In genomic region chr20:1313236-1313964, GRCh38 we compare ENCODE assay signal across 1 cellular context.
TF ChIP-seq lines count a peak whose summit lies in the region.

No MANE protein-coding gene starts in this region.

TF ChIP-seq in HepG2, 621 proteins besides CTCF, POLR2A, EP300 and RAD21 (continued from another document and continues in another):
- TF ChIP-seq SALL1 (CRISPR knock-in tag; IDR thresholded peaks at IDR 0.05) (peak; percentile 60; the same call in 1 of the 2 replicates), KLF11 (CRISPR knock-in tag; IDR thresholded peaks at IDR 0.05) (0 out of 2 replicates have a peak, but pooled peaks have one; percentile 74), FOXO1 (CRISPR knock-in tag; IDR thresholded peaks at IDR 0.05) (peak; percentile 55), MYC (CRISPR knock-in tag; IDR thresholded peaks at IDR 0.05; ENCODE audit: borderline replicate concordance) (0 out of 2 replicates have a peak, but pooled peaks have one; percentile 24), GABPB1 (CRISPR knock-in tag; IDR thresholded peaks at IDR 0.05) (peak; percentile 51; the same call in 1 of the 2 replicates), GZF1 (CRISPR knock-in tag; IDR thresholded peaks at IDR 0.05) (0 out of 2 replicates have a peak, but pooled peaks have one; percentile 21), ZNF644 (CRISPR knock-in tag; IDR thresholded peaks at IDR 0.05; ENCODE audit: low read depth) (0 out of 2 replicates have a peak, but pooled peaks have one; percentile 29), IRF2 (CRISPR knock-in tag; IDR thresholded peaks at IDR 0.05) (0 out of 2 replicates have a peak, but pooled peaks have one; percentile 25), NR2F6 (IDR thresholded peaks at IDR 0.05) (no peak), NR2F6 (CRISPR knock-in tag; IDR thresholded peaks at IDR 0.05) (peak; percentile 31; the same call in 1 of the 2 replicates), KDM2A (CRISPR knock-in tag; IDR thresholded peaks at IDR 0.05; ENCODE audit: borderline replicate concordance, low read depth) (peak; percentile 71; the same call in 1 of the 2 replicates), MIXL1 (CRISPR knock-in tag; IDR thresholded peaks at IDR 0.05) (peak; percentile 51; the same call in 1 of the 2 replicates), ZNF121 (CRISPR knock-in tag; IDR thresholded peaks at IDR 0.05) (no peak), ZSCAN25 (CRISPR knock-in tag; IDR thresholded peaks at IDR 0.05) (peak; percentile 88), ZBTB49 (CRISPR knock-in tag; IDR thresholded peaks at IDR 0.05; ENCODE audit: borderline replicate concordance) (peak; percentile 59; the same call in 1 of the 2 replicates), RFXAP (CRISPR knock-in tag; IDR thresholded peaks at IDR 0.05; ENCODE audit: borderline replicate concordance) (peak; percentile 41; the same call in 1 of the 2 replicates), ARID2 (CRISPR knock-in tag; IDR thresholded peaks at IDR 0.05; ENCODE audit: borderline replicate concordance) (no peak), ZNF367 (CRISPR knock-in tag; IDR thresholded peaks at IDR 0.05; ENCODE audit: borderline replicate concordance) (no peak), YEATS2 (CRISPR knock-in tag; IDR thresholded peaks at IDR 0.05; ENCODE audit: borderline replicate concordance) (peak; percentile 29; the same call in 1 of the 2 replicates), RARA (CRISPR knock-in tag; IDR thresholded peaks at IDR 0.05) (0 out of 2 replicates have a peak, but pooled peaks have one; percentile 8), RXRB (CRISPR knock-in tag; IDR thresholded peaks at IDR 0.05; ENCODE audit: borderline replicate concordance) (0 out of 2 replicates have a peak, but pooled peaks have one; percentile 28), ZNF678 (CRISPR knock-in tag; IDR thresholded peaks at IDR 0.05) (no peak), ZSCAN31 (CRISPR knock-in tag; IDR thresholded peaks at IDR 0.05; ENCODE audit: low read depth) (peak; percentile 66; the same call in 1 of the 2 replicates), TEAD3 (CRISPR knock-in tag; optimal IDR thresholded peaks at IDR 0.05; ENCODE audit: borderline replicate concordance) (peak; percentile 46), ZNF512 (CRISPR knock-in tag; IDR thresholded peaks at IDR 0.05) (no peak), ZFP37 (CRISPR knock-in tag; IDR thresholded peaks at IDR 0.05; ENCODE audit: borderline replicate concordance) (peak; percentile 29; the same call in 1 of the 2 replicates), ZNF614 (CRISPR knock-in tag; IDR thresholded peaks at IDR 0.05; ENCODE audit: borderline replicate concordance) (peak; percentile 43; the same call in 1 of the 2 replicates), BRCA1 (CRISPR knock-in tag; IDR thresholded peaks at IDR 0.05) (0 out of 2 replicates have a peak, but pooled peaks have one; percentile 41), KLF16 (CRISPR knock-in tag; IDR thresholded peaks at IDR 0.05) (peak in 1 of 2 experiments; percentile 67; a peak in 2 of 4 replicates), ZSCAN12 (CRISPR knock-in tag; IDR thresholded peaks at IDR 0.05) (0 out of 2 replicates have a peak, but pooled peaks have one; percentile 56), ZBTB10 (CRISPR knock-in tag; IDR thresholded peaks at IDR 0.05; ENCODE audit: borderline replicate concordance) (no peak), KDM3A (CRISPR knock-in tag; IDR thresholded peaks at IDR 0.05; ENCODE audit: low read depth) (peak; percentile 74), ELF4 (CRISPR knock-in tag; IDR thresholded peaks at IDR 0.05; ENCODE audit: borderline replicate concordance) (no peak), PREB (CRISPR knock-in tag; IDR thresholded peaks at IDR 0.05) (no peak), ZBTB44 (CRISPR knock-in tag; IDR thresholded peaks at IDR 0.05) (peak; percentile 54; the same call in 1 of the 2 replicates), MAZ (IDR thresholded peaks at IDR 0.05; ENCODE audit: borderline replicate concordance, low read depth, low read length) (peak; percentile 68; the same call in 1 of the 2 replicates), MAZ (CRISPR knock-in tag; IDR thresholded peaks at IDR 0.05; ENCODE audit: low read depth) (peak; percentile 72), SMC3 (IDR thresholded peaks at IDR 0.05; ENCODE audit: low read length) (peak; percentile 90), PCBP1 (IDR thresholded peaks at IDR 0.05; ENCODE audit: borderline replicate concordance, low read depth, low read length) (peak; percentile 85; the same call in 1 of the 2 replicates), ZFP91 (CRISPR knock-in tag; IDR thresholded peaks at IDR 0.05; ENCODE audit: borderline replicate concordance) (peak; percentile 41; the same call in 1 of the 2 replicates)
- TF ChIP-seq, protein P1, sequence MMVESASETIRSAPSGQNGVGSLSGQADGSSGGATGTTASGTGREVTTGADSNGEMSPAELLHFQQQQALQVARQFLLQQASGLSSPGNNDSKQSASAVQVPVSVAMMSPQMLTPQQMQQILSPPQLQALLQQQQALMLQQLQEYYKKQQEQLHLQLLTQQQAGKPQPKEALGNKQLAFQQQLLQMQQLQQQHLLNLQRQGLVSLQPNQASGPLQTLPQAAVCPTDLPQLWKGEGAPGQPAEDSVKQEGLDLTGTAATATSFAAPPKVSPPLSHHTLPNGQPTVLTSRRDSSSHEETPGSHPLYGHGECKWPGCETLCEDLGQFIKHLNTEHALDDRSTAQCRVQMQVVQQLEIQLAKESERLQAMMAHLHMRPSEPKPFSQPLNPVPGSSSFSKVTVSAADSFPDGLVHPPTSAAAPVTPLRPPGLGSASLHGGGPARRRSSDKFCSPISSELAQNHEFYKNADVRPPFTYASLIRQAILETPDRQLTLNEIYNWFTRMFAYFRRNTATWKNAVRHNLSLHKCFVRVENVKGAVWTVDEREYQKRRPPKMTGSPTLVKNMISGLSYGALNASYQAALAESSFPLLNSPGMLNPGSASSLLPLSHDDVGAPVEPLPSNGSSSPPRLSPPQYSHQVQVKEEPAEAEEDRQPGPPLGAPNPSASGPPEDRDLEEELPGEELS (CRISPR knock-in tag; IDR thresholded peaks at IDR 0.05): no peak
- TF ChIP-seq, protein P2, sequence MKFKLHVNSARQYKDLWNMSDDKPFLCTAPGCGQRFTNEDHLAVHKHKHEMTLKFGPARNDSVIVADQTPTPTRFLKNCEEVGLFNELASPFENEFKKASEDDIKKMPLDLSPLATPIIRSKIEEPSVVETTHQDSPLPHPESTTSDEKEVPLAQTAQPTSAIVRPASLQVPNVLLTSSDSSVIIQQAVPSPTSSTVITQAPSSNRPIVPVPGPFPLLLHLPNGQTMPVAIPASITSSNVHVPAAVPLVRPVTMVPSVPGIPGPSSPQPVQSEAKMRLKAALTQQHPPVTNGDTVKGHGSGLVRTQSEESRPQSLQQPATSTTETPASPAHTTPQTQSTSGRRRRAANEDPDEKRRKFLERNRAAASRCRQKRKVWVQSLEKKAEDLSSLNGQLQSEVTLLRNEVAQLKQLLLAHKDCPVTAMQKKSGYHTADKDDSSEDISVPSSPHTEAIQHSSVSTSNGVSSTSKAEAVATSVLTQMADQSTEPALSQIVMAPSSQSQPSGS (CRISPR knock-in tag; IDR thresholded peaks at IDR 0.05): peak; percentile 62; the same call in 1 of the 2 replicates
- TF ChIP-seq, protein P3, sequence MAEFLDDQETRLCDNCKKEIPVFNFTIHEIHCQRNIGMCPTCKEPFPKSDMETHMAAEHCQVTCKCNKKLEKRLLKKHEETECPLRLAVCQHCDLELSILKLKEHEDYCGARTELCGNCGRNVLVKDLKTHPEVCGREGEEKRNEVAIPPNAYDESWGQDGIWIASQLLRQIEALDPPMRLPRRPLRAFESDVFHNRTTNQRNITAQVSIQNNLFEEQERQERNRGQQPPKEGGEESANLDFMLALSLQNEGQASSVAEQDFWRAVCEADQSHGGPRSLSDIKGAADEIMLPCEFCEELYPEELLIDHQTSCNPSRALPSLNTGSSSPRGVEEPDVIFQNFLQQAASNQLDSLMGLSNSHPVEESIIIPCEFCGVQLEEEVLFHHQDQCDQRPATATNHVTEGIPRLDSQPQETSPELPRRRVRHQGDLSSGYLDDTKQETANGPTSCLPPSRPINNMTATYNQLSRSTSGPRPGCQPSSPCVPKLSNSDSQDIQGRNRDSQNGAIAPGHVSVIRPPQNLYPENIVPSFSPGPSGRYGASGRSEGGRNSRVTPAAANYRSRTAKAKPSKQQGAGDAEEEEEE (CRISPR knock-in tag; IDR thresholded peaks at IDR 0.05; ENCODE audit: borderline replicate concordance): 0 out of 2 replicates have a peak, but pooled peaks have one; percentile 52
